Comparison of ENCODE assay signal across 24 cellular contexts in genomic region chr7:138711007-138711406, GRCh38. TPM values are rescaled to one million over a fixed set of nuclear protein-coding genes. Genes with fewer than 3 reads are reported as not detected.
"Had no signal": no experiment of that assay in that cellular context is flagged by ENCODE, and none has a peak within 500 bp of the region (broad histone marks: within the 10 kb centered on the region; RNA-seq: fewer than 3 reads in every experiment).

No MANE protein-coding gene starts in this region.

- H3K4me2 ChIP-seq: KMS-11 had no signal

- H3K4me1 ChIP-seq: SJSA1 had no signal

- H3K4me3 ChIP-seq: SJSA1, SK-N-MC had no signal

- H3K36me3 ChIP-seq: SJSA1 had no signal

- H3K27me3 ChIP-seq: SJSA1 had no signal

- DNase-seq: IMR-90, Kasumi-1, MM.1S, NCI-H1092 treated with DMSO at 0.1 percent for 48 hours, NCI-H1436, NCI-H187, NCI-H2029, NCI-H2081 treated with DMSO at 0.1 percent for 48 hours, NCI-H2171, NCI-H226, NCI-H446, NCI-H510A, NCI-H524 treated with DMSO at 0.1 percent for 48 hours, NCI-H69, NCI-H774, Right ventricle myocardium superior, RPMI8226, SIG-M5 had no signal

- H3K9ac ChIP-seq: KMS-11 had no signal

- H3K9me3 ChIP-seq: SJSA1 had no signal

- H3K27ac ChIP-seq: KMS-11, SJSA1, SK-N-MC had no signal

RNA-seq across cellular contexts. Expression of gene SVOPL, which starts 9.8 kb away (rescaled TPM):
- total RNA-seq: HepG2, HT1080, IMR-90, M059J, Right ventricle myocardium superior, SJSA1 had no signal
- polyA plus RNA-seq: HepG2, IMR-90 had no signal
